ENCODE assay signal across 32 cellular contexts in genomic region chr3:13109516-13109915, GRCh38.
"Had no signal": no experiment of that assay in that cellular context is flagged by ENCODE, and none has a peak within 500 bp of the region (broad histone marks: within the 10 kb centered on the region; RNA-seq: fewer than 3 reads in every experiment).

No MANE protein-coding gene starts in this region.

- H3K4me3 ChIP-seq: ascending aorta, cardiac muscle cell, esophagus muscularis mucosa, heart left ventricle, neural progenitor cell, psoas muscle, tibial nerve had no signal

- H3K9me3 ChIP-seq: ascending aorta, esophagus muscularis mucosa, heart left ventricle, psoas muscle, tibial nerve had no signal

- ATAC-seq: activated CD4-positive, alpha-beta T cell treated with anti-CD3 and anti-CD28 coated beads for 36 hours; activated CD8-positive, alpha-beta memory T cell treated with anti-CD3 and anti-CD28 coated beads, Interleukin-2, amount 10 ng/mL, durations not matched to agents 7 days and 5 days; activated CD8-positive, alpha-beta T cell treated with anti-CD3 and anti-CD28 coated beads, Interleukin-2, amount 10 ng/mL, durations not matched to agents 7 days and 5 days; foreskin keratinocyte; heart left ventricle; left colon; natural killer cell; psoas muscle; T-helper 17 cell; WTC11 had no signal

- H3K36me3 Mint-ChIP-seq: activated CD8-positive, alpha-beta memory T cell treated with anti-CD3 and anti-CD28 coated beads, Interleukin-2, amount 10 ng/mL, durations not matched to agents 7 days and 5 days; activated naive CD8-positive, alpha-beta T cell; brain; immature natural killer cell; mesothelial cell of epicardium; natural killer cell; neural progenitor cell; WTC11 had no signal

- H2AFZ ChIP-seq: neural progenitor cell, parathyroid adenoma had no signal

- H3K4me2 ChIP-seq: neural progenitor cell had no signal

- H3K79me2 ChIP-seq: parathyroid adenoma had no signal

- H3K9me3 Mint-ChIP-seq: activated T-helper 2 cell treated with anti-CD3 and anti-CD28 coated beads, Interferon-gamma antibody, Interleukin-2, Interleukin-4, amounts not matched to agents 10 μg/mL and 5 μg/mL and 100 μg/mL, durations not matched to agents 14 hours and 24 hours and 36 hours; immature natural killer cell; mesothelial cell of epicardium; natural killer cell; neural progenitor cell had no signal

- H3K27ac ChIP-seq: ascending aorta, cardiac muscle cell, esophagus muscularis mucosa, foreskin keratinocyte, heart left ventricle, neural progenitor cell, parathyroid adenoma, psoas muscle, tibial nerve had no signal

- H3K27ac Mint-ChIP-seq: activated CD4-positive, alpha-beta T cell treated with anti-CD3 and anti-CD28 coated beads for 36 hours; activated CD8-positive, alpha-beta memory T cell treated with anti-CD3 and anti-CD28 coated beads, Interleukin-2, amount 10 ng/mL, durations not matched to agents 7 days and 5 days; activated CD8-positive, alpha-beta T cell treated with anti-CD3 and anti-CD28 coated beads, Interleukin-2, amount 10 ng/mL, durations not matched to agents 7 days and 5 days; activated naive CD8-positive, alpha-beta T cell; activated T-helper 2 cell treated with anti-CD3 and anti-CD28 coated beads, Interferon-gamma antibody, Interleukin-2, Interleukin-4, amounts not matched to agents 10 μg/mL and 5 μg/mL and 100 μg/mL, durations not matched to agents 14 hours and 24 hours and 36 hours; brain; immature natural killer cell; mesothelial cell of epicardium; natural killer cell; neural progenitor cell; WTC11 had no signal

- H3K27me3 Mint-ChIP-seq: activated CD4-positive, alpha-beta T cell treated with anti-CD3 and anti-CD28 coated beads for 36 hours; activated naive CD8-positive, alpha-beta T cell had no signal

- H3K4me1 ChIP-seq: ascending aorta, esophagus muscularis mucosa, foreskin keratinocyte had no signal

- H3K36me3 ChIP-seq: ascending aorta, cardiac muscle cell, esophagus muscularis mucosa, heart left ventricle, neural progenitor cell, tibial nerve had no signal

- H3K9ac ChIP-seq: neural progenitor cell, parathyroid adenoma had no signal

- H3K4me3 Mint-ChIP-seq: activated CD4-positive, alpha-beta T cell treated with anti-CD3 and anti-CD28 coated beads for 36 hours; activated CD8-positive, alpha-beta memory T cell treated with anti-CD3 and anti-CD28 coated beads, Interleukin-2, amount 10 ng/mL, durations not matched to agents 7 days and 5 days; activated CD8-positive, alpha-beta T cell treated with anti-CD3 and anti-CD28 coated beads, Interleukin-2, amount 10 ng/mL, durations not matched to agents 7 days and 5 days; activated naive CD8-positive, alpha-beta T cell; brain; immature natural killer cell; mesothelial cell of epicardium; natural killer cell; neural progenitor cell; T-helper 17 cell; WTC11 had no signal

- DNase-seq: activated CD4-positive, alpha-beta T cell treated with anti-CD3 and anti-CD28 coated beads for 36 hours; activated CD8-positive, alpha-beta memory T cell treated with anti-CD3 and anti-CD28 coated beads, Interleukin-2, amount 10 ng/mL, durations not matched to agents 7 days and 5 days; activated CD8-positive, alpha-beta T cell treated with anti-CD3 and anti-CD28 coated beads, Interleukin-2, amount 10 ng/mL, durations not matched to agents 7 days and 5 days; activated naive CD4-positive, alpha-beta T cell treated with Interleukin-2 at 50 U/mL for 16 hours; activated T-cell treated with anti-CD3 and anti-CD28 coated beads, Interleukin-2, amount 50 U/mL, for 48 hours; cerebellar nuclear complex; cortex of kidney; foreskin keratinocyte; heart left ventricle; hypothalamus; immature natural killer cell; mammary epithelial cell; natural killer cell; occipital lobe; psoas muscle; stimulated activated CD4-positive, alpha-beta T cell treated with anti-CD3 and anti-CD28 coated beads, Interleukin-15, amount 100 ng/mL, for 24 hours; stimulated activated CD4-positive, alpha-beta T cell treated with anti-CD3 and anti-CD28 coated beads, Interleukin-2, amount 100 ng/mL, for 24 hours; stimulated activated naive CD4-positive, alpha-beta T cell treated with Interleukin-2 at 50 U/mL for 16 hours; T-helper 17 cell; T1000 had no signal

- H3K27me3 ChIP-seq: ascending aorta, cardiac muscle cell, heart left ventricle, neural progenitor cell had no signal
